In genomic region chr4:68582339-68582717, GRCh38 we compare ENCODE assay signal across 1 cellular context.
TF ChIP-seq lines count a peak whose summit lies in the region.

No MANE protein-coding gene starts in this region.

TF ChIP-seq in HepG2, 621 proteins besides CTCF, POLR2A, EP300 and RAD21 (continued from another document):
- TF ChIP-seq ZNF274 (CRISPR knock-in tag; IDR thresholded peaks at IDR 0.05), result no peak
- TF ChIP-seq ZNF543 (CRISPR knock-in tag; IDR thresholded peaks at IDR 0.05), result no peak
- TF ChIP-seq GATA4 (IDR thresholded peaks at IDR 0.05; ENCODE audit: borderline replicate concordance, low read depth), result no peak
- TF ChIP-seq, protein P1, sequence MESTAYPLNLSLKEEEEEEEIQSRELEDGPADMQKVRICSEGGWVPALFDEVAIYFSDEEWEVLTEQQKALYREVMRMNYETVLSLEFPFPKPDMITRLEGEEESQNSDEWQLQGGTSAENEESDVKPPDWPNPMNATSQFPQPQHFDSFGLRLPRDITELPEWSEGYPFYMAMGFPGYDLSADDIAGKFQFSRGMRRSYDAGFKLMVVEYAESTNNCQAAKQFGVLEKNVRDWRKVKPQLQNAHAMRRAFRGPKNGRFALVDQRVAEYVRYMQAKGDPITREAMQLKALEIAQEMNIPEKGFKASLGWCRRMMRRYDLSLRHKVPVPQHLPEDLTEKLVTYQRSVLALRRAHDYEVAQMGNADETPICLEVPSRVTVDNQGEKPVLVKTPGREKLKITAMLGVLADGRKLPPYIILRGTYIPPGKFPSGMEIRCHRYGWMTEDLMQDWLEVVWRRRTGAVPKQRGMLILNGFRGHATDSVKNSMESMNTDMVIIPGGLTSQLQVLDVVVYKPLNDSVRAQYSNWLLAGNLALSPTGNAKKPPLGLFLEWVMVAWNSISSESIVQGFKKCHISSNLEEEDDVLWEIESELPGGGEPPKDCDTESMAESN (CRISPR knock-in tag; conservative IDR thresholded peaks at IDR 0.05), result no peak
- no peak for TF ChIP-seq AHR (CRISPR knock-in tag; IDR thresholded peaks at IDR 0.05)
- no peak for TF ChIP-seq ZNF256 (CRISPR knock-in tag; conservative IDR thresholded peaks at IDR 0.05)
- TF ChIP-seq ZNF709 (CRISPR knock-in tag; IDR thresholded peaks at IDR 0.05), result no peak
- TF ChIP-seq CREB1 (IDR thresholded peaks at IDR 0.05), result no peak
- TF ChIP-seq CREB1 (CRISPR knock-in tag; IDR thresholded peaks at IDR 0.05), result no peak
TF ChIP-seq in HepG2: peak in this region for 0.
